In genomic region chr7:124263232-124263827, GRCh38 we compare ENCODE assay signal across 1 cellular context.
TF ChIP-seq lines count a peak whose summit lies in the region.

No MANE protein-coding gene starts in this region.

TF ChIP-seq in GM12878, 131 proteins besides CTCF, POLR2A, EP300 and RAD21 (continued from another document):
- TF ChIP-seq, protein P1, sequence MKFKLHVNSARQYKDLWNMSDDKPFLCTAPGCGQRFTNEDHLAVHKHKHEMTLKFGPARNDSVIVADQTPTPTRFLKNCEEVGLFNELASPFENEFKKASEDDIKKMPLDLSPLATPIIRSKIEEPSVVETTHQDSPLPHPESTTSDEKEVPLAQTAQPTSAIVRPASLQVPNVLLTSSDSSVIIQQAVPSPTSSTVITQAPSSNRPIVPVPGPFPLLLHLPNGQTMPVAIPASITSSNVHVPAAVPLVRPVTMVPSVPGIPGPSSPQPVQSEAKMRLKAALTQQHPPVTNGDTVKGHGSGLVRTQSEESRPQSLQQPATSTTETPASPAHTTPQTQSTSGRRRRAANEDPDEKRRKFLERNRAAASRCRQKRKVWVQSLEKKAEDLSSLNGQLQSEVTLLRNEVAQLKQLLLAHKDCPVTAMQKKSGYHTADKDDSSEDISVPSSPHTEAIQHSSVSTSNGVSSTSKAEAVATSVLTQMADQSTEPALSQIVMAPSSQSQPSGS (IDR thresholded peaks at IDR 0.05; ENCODE audit: low read length): peak; percentile 55
- TF ChIP-seq PKNOX1 (IDR thresholded peaks at IDR 0.05) (peak; percentile 96), SP1 (IDR thresholded peaks at IDR 0.05; ENCODE audit: low read depth, low read length) (no peak), BMI1 (IDR thresholded peaks at IDR 0.05; ENCODE audit: borderline replicate concordance) (peak; percentile 61; the same call in 1 of the 2 replicates)
- TF ChIP-seq, protein P2, sequence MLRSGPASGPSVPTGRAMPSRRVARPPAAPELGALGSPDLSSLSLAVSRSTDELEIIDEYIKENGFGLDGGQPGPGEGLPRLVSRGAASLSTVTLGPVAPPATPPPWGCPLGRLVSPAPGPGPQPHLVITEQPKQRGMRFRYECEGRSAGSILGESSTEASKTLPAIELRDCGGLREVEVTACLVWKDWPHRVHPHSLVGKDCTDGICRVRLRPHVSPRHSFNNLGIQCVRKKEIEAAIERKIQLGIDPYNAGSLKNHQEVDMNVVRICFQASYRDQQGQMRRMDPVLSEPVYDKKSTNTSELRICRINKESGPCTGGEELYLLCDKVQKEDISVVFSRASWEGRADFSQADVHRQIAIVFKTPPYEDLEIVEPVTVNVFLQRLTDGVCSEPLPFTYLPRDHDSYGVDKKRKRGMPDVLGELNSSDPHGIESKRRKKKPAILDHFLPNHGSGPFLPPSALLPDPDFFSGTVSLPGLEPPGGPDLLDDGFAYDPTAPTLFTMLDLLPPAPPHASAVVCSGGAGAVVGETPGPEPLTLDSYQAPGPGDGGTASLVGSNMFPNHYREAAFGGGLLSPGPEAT (IDR thresholded peaks at IDR 0.05; ENCODE audit: low read depth): peak; percentile 72; the same call in 1 of the 2 replicates
TF ChIP-seq in GM12878: peak in this region for 13.
